ENCODE assay signal across 12 cellular contexts in genomic region chr17:72613411-72614292, GRCh38.
DNase-seq lines count a peak whose midpoint lies in the region; ATAC-seq and TF ChIP-seq lines count a peak whose summit lies in the region.
"Had no signal": no experiment of that assay in that cellular context is flagged by ENCODE, and none has a peak within 500 bp of the region (broad histone marks: within the 10 kb centered on the region; RNA-seq: fewer than 3 reads in every experiment).

No MANE protein-coding gene starts in this region.

- no peak overlapping the region for H2AK9ac ChIP-seq in IMR-90 (replicated peaks; ENCODE audit: low read depth, low read length, poor library complexity)

- no peak for TF ChIP-seq RAD21 in IMR-90 (IDR thresholded peaks at IDR 0.05; ENCODE audit: low read length)

- H3K14ac ChIP-seq in IMR-90 (replicated peaks; ENCODE audit: low read depth, low read length): peak overlapping the region; percentile 61; the same call in 1 of the 2 replicates

- no peaks in the 10 kb centered on the region for H4K20me1 ChIP-seq in IMR-90 (ENCODE audit: insufficient read depth, low read length)
- H4K20me1 ChIP-seq: BLaER1 treated with 17β-estradiol and CSF1 and Interleukin-3, amounts not matched to agents 10 nM and 100 nM had no signal

- no peaks in the 10 kb centered on the region for H3K36me3 ChIP-seq in ACC112 (ENCODE audit: insufficient read depth, low read length)
- no peaks in the 10 kb centered on the region for H3K36me3 ChIP-seq in IMR-90 (ENCODE audit: control insufficient read depth, insufficient read depth, low read length)
- no peaks in the 10 kb centered on the region for H3K36me3 ChIP-seq in adipocyte (ENCODE audit: control insufficient read depth, insufficient read depth, low read length, severe bottlenecking)
- no peaks in the 10 kb centered on the region for H3K36me3 ChIP-seq in kidney epithelial cell (ENCODE audit: control insufficient read depth, insufficient read depth, low read length)
- H3K36me3 ChIP-seq: BLaER1 treated with 17β-estradiol and CSF1 and Interleukin-3, amounts not matched to agents 10 nM and 100 nM had no signal

- dilution Hi-C loops in IMR-90 (cut with HindIII; ENCODE audit: low sequenced_read_pairs, unreplicated experiment): no loop called here

- H3K27ac ChIP-seq in ACC112 (ENCODE audit: low read depth, low read length): peak overlapping the region; percentile 78
- H3K27ac ChIP-seq in IMR-90 (ENCODE audit: insufficient read depth, low read length): no peak overlapping the region

- peak overlapping the region; percentile 59 for H3K4ac ChIP-seq in IMR-90 (ENCODE audit: low read depth, low read length)

- H3K79me2 ChIP-seq in ACC112 (ENCODE audit: control insufficient read depth, insufficient read depth, low read length, unreplicated experiment): no peaks in the 10 kb centered on the region

- H3K36me3 Mint-ChIP-seq in activated CD4-positive, alpha-beta memory T cell treated with anti-CD3 and anti-CD28 coated beads for 36 hours: no peaks in the 10 kb centered on the region

- H4K91ac ChIP-seq in IMR-90 (ENCODE audit: insufficient read depth, low read depth, low read length): peak overlapping the region; percentile 48

- peaks cover 1% of the 10 kb centered on the region for H3K9me3 Mint-ChIP-seq in activated CD4-positive, alpha-beta memory T cell treated with anti-CD3 and anti-CD28 coated beads for 36 hours

- POLR2A ChIA-PET in IMR-90 (lab: Charles Lee; ENCODE audit: unreplicated experiment): no interaction called here
- POLR2A ChIA-PET in activated CD4-positive, alpha-beta memory T cell treated with anti-CD3 and anti-CD28 coated beads for 36 hours (lab: Charles Lee): no interaction called here

- CTCF ChIA-PET in IMR-90 (lab: Yijun Ruan, JAX): no interaction called here
- CTCF ChIA-PET in activated CD4-positive, alpha-beta memory T cell treated with anti-CD3 and anti-CD28 coated beads for 36 hours (lab: Charles Lee): no interaction called here

- peak overlapping the region; percentile 60 for H2BK20ac ChIP-seq in IMR-90 (ENCODE audit: low read depth, low read length)

- peak overlapping the region; percentile 86 for H2AFZ ChIP-seq in ACC112 (ENCODE audit: low read length, unreplicated experiment)
- peak overlapping the region; percentile 34 for H2AFZ ChIP-seq in IMR-90 (replicated peaks; ENCODE audit: low read length, poor library complexity)

- no peak overlapping the region for H3K4me2 ChIP-seq in IMR-90 (ENCODE audit: low read depth, low read length)

- H3K27ac Mint-ChIP-seq in activated CD4-positive, alpha-beta memory T cell treated with anti-CD3 and anti-CD28 coated beads for 36 hours: no peak overlapping the region

- H3K9me1 ChIP-seq in IMR-90 (ENCODE audit: insufficient read depth, low read length): peaks cover 13% of the 10 kb centered on the region; the same call in 1 of the 2 replicates

- H2BK15ac ChIP-seq in IMR-90 (ENCODE audit: low read depth, low read length): peak overlapping the region; percentile 24; the same call in 1 of the 3 replicates

- ATAC-seq in IMR-90 (ENCODE audit: low read depth): peak; percentile 63

- H3K9me3 ChIP-seq in IMR-90 (ENCODE audit: control insufficient read depth, insufficient read depth, low read length) (no peaks in the 10 kb centered on the region), adipocyte (ENCODE audit: control insufficient read depth, low read length) (no peaks in the 10 kb centered on the region)

- no peak overlapping the region for H4K5ac ChIP-seq in IMR-90 (ENCODE audit: low read depth, low read length)

- no peaks in the 10 kb centered on the region for H3K79me1 ChIP-seq in IMR-90 (ENCODE audit: low read depth in 1 of 2, low read length in 2 of 2)

- TF ChIP-seq CTCF in IMR-90 (conservative IDR thresholded peaks at IDR 0.05; ENCODE audit: low read depth, low read length) (no peak), kidney epithelial cell (IDR thresholded peaks at IDR 0.05; ENCODE audit: insufficient read depth, low read length, poor library complexity, severe bottlenecking) (no peak)

- H3K27me3 Mint-ChIP-seq in activated CD4-positive, alpha-beta memory T cell treated with anti-CD3 and anti-CD28 coated beads for 36 hours: peaks cover 8% of the 10 kb centered on the region

- 66% methylated on average over 3 of the region's 10 CpGs; no CpG with 5 or more reads in 1 of the 2 experiments for WGBS in IMR-90 (ENCODE audit: extremely low coverage in 2 of 2, insufficient read length in 1 of 2), 2 experiments

- H3K4me3 ChIP-seq in ACC112 (ENCODE audit: low read depth, low read length) (no peak overlapping the region), IMR-90 (ENCODE audit: insufficient read depth, low read depth, low read length) (no peak overlapping the region), adipocyte (ENCODE audit: low read length) (no peak overlapping the region), kidney epithelial cell (ENCODE audit: low read depth, low read length) (no peak overlapping the region)
- H3K4me3 ChIP-seq: BLaER1 treated with 17β-estradiol and CSF1 and Interleukin-3, amounts not matched to agents 10 nM and 100 nM had no signal

- no peak overlapping the region for H2BK5ac ChIP-seq in IMR-90 (ENCODE audit: low read depth, low read length, poor library complexity, severe bottlenecking)

- no TSS peak for BruUV-seq in IMR-90 (replicated peaks; lab: Mats Ljungman, UMichigan)

- in situ Hi-C loops in IMR-90 (cut with MboI; ENCODE audit: low sequenced_read_pairs): no loop called here

- peak overlapping the region; percentile 63 for H2BK120ac ChIP-seq in IMR-90 (ENCODE audit: low read depth, low read length)

- no peak overlapping the region for H3K4me3 Mint-ChIP-seq in activated CD4-positive, alpha-beta memory T cell treated with anti-CD3 and anti-CD28 coated beads for 36 hours

- no peak overlapping the region for H3K56ac ChIP-seq in IMR-90 (ENCODE audit: extremely low read depth, insufficient read depth, low read length)

- DNase-seq in IMR-90 (peak; percentile 43), adipocyte (ENCODE audit: low read depth) (peak; percentile 60), kidney epithelial cell (ENCODE audit: low read depth) (peak; percentile 65), putamen (ENCODE audit: low spot score) (no peak), DMS 273 (lab: John Stamatoyannopoulos, UW; ENCODE audit: unreplicated experiment) (no peak), NCI-H1694 treated with DMSO at 0.1 percent for 48 hours (lab: John Stamatoyannopoulos, UW) (no peak)
- no peak for DNase-seq in activated CD4-positive, alpha-beta memory T cell treated with anti-CD3 and anti-CD28 coated beads for 36 hours
- DNase-seq: activated CD4-positive, alpha-beta T cell treated with anti-CD3 and anti-CD28 coated beads, Interleukin-2, amount 50 U/mL, for 4 hours; aorta; H7 had no signal

- peak overlapping the region; percentile 50 for H3K18ac ChIP-seq in IMR-90 (ENCODE audit: low read depth, low read length)

- 0 out of 2 replicates have a peak overlapping the region, but pooled peaks have one; percentile 17 for H3K23ac ChIP-seq in IMR-90 (ENCODE audit: low read depth, low read length)

- H4K8ac ChIP-seq in IMR-90 (ENCODE audit: low read depth in 2 of 2, low read length in 2 of 2): peak overlapping the region in 1 of 2 experiments; percentile 56; a peak in 1 of 4 replicates

- intact Hi-C loops in IMR-90 (cut with micrococcal nuclease): no loop called here
- intact Hi-C loops in activated CD4-positive, alpha-beta memory T cell treated with anti-CD3 and anti-CD28 coated beads for 36 hours (cut with micrococcal nuclease): no loop called here

- peaks cover 30% of the 10 kb centered on the region for H3K4me1 ChIP-seq in ACC112 (ENCODE audit: control insufficient read depth, insufficient read depth, low read length, unreplicated experiment)
- H3K4me1 ChIP-seq in IMR-90 (ENCODE audit: control insufficient read depth, insufficient read depth, low read length): peaks cover 12% of the 10 kb centered on the region
- H3K4me1 ChIP-seq in adipocyte (ENCODE audit: control insufficient read depth, insufficient read depth, low read length): peaks cover 41% of the 10 kb centered on the region

- peaks cover 19% of the 10 kb centered on the region for H3K4me1 Mint-ChIP-seq in activated CD4-positive, alpha-beta memory T cell treated with anti-CD3 and anti-CD28 coated beads for 36 hours (ENCODE audit: low read depth)

- H3K9ac ChIP-seq in IMR-90 (ENCODE audit: low read depth, low read length) (no peak overlapping the region), adipocyte (ENCODE audit: low read length) (no peak overlapping the region)
- H3K9ac ChIP-seq: BLaER1 treated with 17β-estradiol and CSF1 and Interleukin-3, amounts not matched to agents 10 nM and 100 nM had no signal

- H3K27me3 ChIP-seq in ACC112 (ENCODE audit: insufficient read depth, low read length): no peaks in the 10 kb centered on the region
- peaks cover 10% of the 10 kb centered on the region for H3K27me3 ChIP-seq in IMR-90 (ENCODE audit: control insufficient read depth, insufficient read depth, low read length)
- H3K27me3 ChIP-seq in adipocyte (replicated peaks; ENCODE audit: control insufficient read depth, insufficient read depth, low read length): peaks cover 10% of the 10 kb centered on the region
- no peaks in the 10 kb centered on the region for H3K27me3 ChIP-seq in kidney epithelial cell (ENCODE audit: control insufficient read depth, insufficient read depth, low read length)
- H3K27me3 ChIP-seq: BLaER1 treated with 17β-estradiol and CSF1 and Interleukin-3, amounts not matched to agents 10 nM and 100 nM had no signal

- no peak for TF ChIP-seq POLR2A in IMR-90 (IDR thresholded peaks at IDR 0.05; ENCODE audit: low read depth, low read length)

- H2AK5ac ChIP-seq in IMR-90 (ENCODE audit: low read depth, low read length): peak overlapping the region; percentile 20; the same call in 1 of the 2 replicates

TF ChIP-seq in IMR-90, 13 proteins besides CTCF, POLR2A, EP300 and RAD21 (continues in another document):
- TF ChIP-seq FOS (IDR thresholded peaks at IDR 0.05; ENCODE audit: low read depth, low read length) (0 out of 2 replicates have a peak, but pooled peaks have one; percentile 15), MAFK (IDR thresholded peaks at IDR 0.05; ENCODE audit: low read depth, low read length) (no peak), BHLHE40 (IDR thresholded peaks at IDR 0.05; ENCODE audit: low read depth, low read length) (no peak), MAZ (IDR thresholded peaks at IDR 0.05; ENCODE audit: borderline replicate concordance, low read depth, low read length) (no peak), ELK1 (IDR thresholded peaks at IDR 0.05; ENCODE audit: borderline replicate concordance, low read depth, low read length) (no peak), SMC3 (IDR thresholded peaks at IDR 0.05; ENCODE audit: low read depth, low read length) (no peak), CEBPB (IDR thresholded peaks at IDR 0.05; ENCODE audit: low read depth, low read length) (peak; percentile 53)

Comparison
In these comparisons a context has a peak if more than half of its experiments do, and no peak if none do; other contexts are left out.
1. DNase-seq: peak in IMR-90 (single experiment), adipocyte (single experiment) and kidney epithelial cell (single experiment); none in putamen (single experiment), DMS 273 (single experiment), activated CD4-positive, alpha-beta memory T cell treated with anti-CD3 and anti-CD28 coated beads for 36 hours (single experiment) and NCI-H1694 treated with DMSO at 0.1 percent for 48 hours (single experiment).